10 cellular contexts compared by ENCODE assay signal in genomic region chr9:133701321-133701980, GRCh38. TPM values are rescaled to one million over a fixed set of nuclear protein-coding genes. Genes with fewer than 3 reads are reported as not detected.
A peak's percentile ranks its signal among the peaks of the same experiment; 100 is the strongest.
DNase-seq lines count a peak whose midpoint lies in the region; ATAC-seq and TF ChIP-seq lines count a peak whose summit lies in the region.
"Had no signal": no experiment of that assay in that cellular context is flagged by ENCODE, and none has a peak within 500 bp of the region (broad histone marks: within the 10 kb centered on the region; RNA-seq: fewer than 3 reads in every experiment).

No MANE protein-coding gene starts in this region.

- H3K36me3 Mint-ChIP-seq in activated CD8-positive, alpha-beta T cell treated with anti-CD3 and anti-CD28 coated beads for 36 hours (ENCODE audit: low read depth): peaks cover 4% of the 10 kb centered on the region

- CTCF ChIA-PET in activated CD8-positive, alpha-beta T cell treated with anti-CD3 and anti-CD28 coated beads for 36 hours (lab: Charles Lee): interaction anchor here (0.9 to 1.6 kb wide), 10 partner anchors 18 to 463 kb away, joined by 3 to 7 read pairs (median 4); no protein-coding TSS in a partner anchor

- peak overlapping the region; percentile 90 for H3K27ac Mint-ChIP-seq in activated CD8-positive, alpha-beta T cell treated with anti-CD3 and anti-CD28 coated beads for 36 hours

- DNase-seq in Jurkat, Clone E6-1 (ENCODE audit: low read depth, low spot score): peak; percentile 72
- peak; percentile 71 for DNase-seq in activated CD8-positive, alpha-beta T cell treated with anti-CD3 and anti-CD28 coated beads for 36 hours
- DNase-seq in effector CD4-positive, alpha-beta T cell: peak; percentile 37
- peak; percentile 20 to 38 for DNase-seq in stimulated activated CD4-positive, alpha-beta T cell treated with anti-CD3 and anti-CD28 coated beads, Interleukin-15, amount 100 ng/mL, for 1 hour (ENCODE audit: low read depth in 1 of 2, low spot score in 1 of 2)
- no peak for DNase-seq in NCI-H1930 (lab: John Stamatoyannopoulos, UW)
- no peak for DNase-seq in GM03348 (ENCODE audit: low spot score)
- DNase-seq: EL, GOT3 had no signal

- intact Hi-C loops in activated CD8-positive, alpha-beta T cell treated with anti-CD3 and anti-CD28 coated beads for 36 hours (cut with micrococcal nuclease): no loop called here

- POLR2A ChIA-PET in activated CD8-positive, alpha-beta T cell treated with anti-CD3 and anti-CD28 coated beads for 36 hours (lab: Charles Lee): interaction anchor here (1.1 to 4.3 kb wide), 9 partner anchors 9 to 330 kb away, joined by 4 to 33 read pairs (median 6); no protein-coding TSS in a partner anchor

- peak overlapping the region; percentile 84 for H3K4me3 Mint-ChIP-seq in activated CD8-positive, alpha-beta T cell treated with anti-CD3 and anti-CD28 coated beads for 36 hours

- peak; percentile 65 for ATAC-seq in activated CD8-positive, alpha-beta T cell treated with anti-CD3 and anti-CD28 coated beads for 36 hours
- ATAC-seq in HG03565 (IDR thresholded peaks at IDR 0.05; ENCODE audit: unreplicated experiment): no peak
- ATAC-seq in GM18909 (IDR thresholded peaks at IDR 0.05; ENCODE audit: poor library complexity, unreplicated experiment): no peak

- H3K4me1 Mint-ChIP-seq in activated CD8-positive, alpha-beta T cell treated with anti-CD3 and anti-CD28 coated beads for 36 hours (ENCODE audit: low read depth): peaks cover 45% of the 10 kb centered on the region

- no peaks in the 10 kb centered on the region for H3K27me3 Mint-ChIP-seq in activated CD8-positive, alpha-beta T cell treated with anti-CD3 and anti-CD28 coated beads for 36 hours

- TF ChIP-seq CTCF in activated CD8-positive, alpha-beta T cell treated with anti-CD3 and anti-CD28 coated beads for 36 hours (IDR thresholded peaks at IDR 0.05): no peak

- H3K4me3 ChIP-seq in Jurkat, Clone E6-1 (ENCODE audit: low read length): peak overlapping the region; percentile 66

- H3K9me3 Mint-ChIP-seq in activated CD8-positive, alpha-beta T cell treated with anti-CD3 and anti-CD28 coated beads for 36 hours: peaks cover 3% of the 10 kb centered on the region

RNA-seq across cellular contexts. Expression of gene SARDH, which starts 36.7 kb away (rescaled TPM):
- 28.7 TPM for polyA plus RNA-seq in Jurkat, Clone E6-1 (2012; ENCODE audit: insufficient read depth, insufficient read length)
- total RNA-seq in activated CD8-positive, alpha-beta T cell treated with anti-CD3 and anti-CD28 coated beads for 36 hours: 1 to 10 TPM; 5.5 to 5.6 TPM

Comparison
In these comparisons a context has a peak if more than half of its experiments do, and no peak if none do; other contexts are left out.
1. DNase-seq: peak in Jurkat, Clone E6-1 (single experiment), activated CD8-positive, alpha-beta T cell treated with anti-CD3 and anti-CD28 coated beads for 36 hours (single experiment), effector CD4-positive, alpha-beta T cell (single experiment) and stimulated activated CD4-positive, alpha-beta T cell treated with anti-CD3 and anti-CD28 coated beads, Interleukin-15, amount 100 ng/mL, for 1 hour (2 of 2); none in NCI-H1930 (0 of 2) and GM03348 (single experiment).